ENCODE assay signal across 35 cellular contexts in the genomic region with DNA sequence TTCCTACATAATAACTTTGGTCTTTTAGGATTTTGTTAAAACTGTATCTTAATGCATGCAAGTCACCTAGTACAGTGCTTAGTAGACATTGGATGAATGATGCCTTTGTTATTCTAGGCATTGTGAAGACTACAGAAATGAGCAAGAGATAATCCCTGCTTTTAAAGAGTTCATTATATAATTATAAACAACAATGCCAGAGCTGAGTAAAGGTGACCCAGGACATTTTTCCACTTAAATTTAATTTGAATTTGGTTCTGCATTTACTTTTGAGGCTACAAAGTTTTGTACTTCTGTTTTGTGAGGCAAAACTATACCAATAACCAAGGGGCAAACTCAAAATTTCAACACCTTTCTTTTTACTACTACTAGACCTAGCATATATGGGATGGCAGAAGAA.
"Had no signal": no experiment of that assay in that cellular context is flagged by ENCODE, and none has a peak within 500 bp of the region (broad histone marks: within the 10 kb centered on the region; RNA-seq: fewer than 3 reads in every experiment).

No MANE protein-coding gene starts in this region.

- H3K4me3 ChIP-seq: MG63 had no signal

- H3K4me2 ChIP-seq: KMS-11 had no signal

- H3K9me3 ChIP-seq: MG63 had no signal

- H3K27me3 ChIP-seq: MG63 had no signal

- H3K36me3 ChIP-seq: MG63 had no signal

- DNase-seq: Karpas-422, Kasumi-1, KG1, MG63, MM.1S, MV-4-11, NCI-H1048, NCI-H1092, NCI-H1092 treated with DMSO at 0.1 percent for 48 hours, NCI-H1105, NCI-H1105 treated with DMSO at 0.1 percent for 48 hours, NCI-H1417, NCI-H1417 treated with DMSO at 0.1 percent for 48 hours, NCI-H1436, NCI-H1436 treated with DMSO at 0.1 percent for 48 hours, NCI-H146, NCI-H1694, NCI-H1694 treated with DMSO at 0.1 percent for 48 hours, NCI-H187, NCI-H187 treated with DMSO at 0.1 percent for 48 hours, NCI-H1930, NCI-H2029, NCI-H2029 treated with DMSO at 0.1 percent for 48 hours, NCI-H2081, NCI-H2081 treated with DMSO at 0.1 percent for 48 hours, NCI-H2107, NCI-H2171, NCI-H2171 treated with DMSO at 0.1 percent for 48 hours, NCI-H2227 treated with DMSO at 0.1 percent for 48 hours, NCI-H226, NCI-H345, NCI-H446, NCI-H446 treated with DMSO at 0.1 percent for 48 hours, NCI-H510A had no signal

- H3K27ac ChIP-seq: KMS-11 had no signal

- H3K9ac ChIP-seq: KMS-11 had no signal
